Comparison of ENCODE assay signal across 23 cellular contexts in the genomic region with DNA sequence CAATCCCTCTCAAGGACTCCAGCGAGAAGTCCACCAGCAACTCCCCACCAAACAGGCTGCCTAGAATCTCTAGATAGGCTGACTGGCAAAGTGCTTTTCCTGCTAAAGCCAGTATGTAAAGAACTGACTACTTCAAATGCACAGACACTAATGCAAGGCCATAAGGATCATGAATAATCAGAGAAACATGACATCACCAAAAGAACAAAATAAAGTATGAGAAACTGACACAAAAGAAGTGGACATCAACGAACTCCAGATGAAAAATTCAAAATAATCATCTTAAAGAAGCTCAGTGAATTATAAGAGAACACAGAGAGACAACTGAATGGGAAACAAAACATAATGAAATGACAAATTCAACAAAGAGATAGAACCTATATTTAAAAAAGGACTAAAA. TPM values are rescaled to one million over a fixed set of nuclear protein-coding genes. Genes with fewer than 3 reads are reported as not detected.
"Had no signal": no experiment of that assay in that cellular context is flagged by ENCODE, and none has a peak within 500 bp of the region (broad histone marks: within the 10 kb centered on the region; RNA-seq: fewer than 3 reads in every experiment).

No MANE protein-coding gene starts in this region.

- FAIRE-seq: RCC 7860 had no signal

- H3K36me3 ChIP-seq: SJSA1 had no signal

- H3K27ac ChIP-seq: KMS-11, SJSA1, SK-N-MC had no signal

- H3K9me3 ChIP-seq: SJSA1 had no signal

- H3K9ac ChIP-seq: KMS-11 had no signal

- H3K27me3 ChIP-seq: SJSA1 had no signal

- H3K4me3 ChIP-seq: SJSA1, SK-N-MC had no signal

- DNase-seq: IMR-90, Kasumi-1, MM.1S, NCI-H1092 treated with DMSO at 0.1 percent for 48 hours, NCI-H1436, NCI-H1694, NCI-H187 treated with DMSO at 0.1 percent for 48 hours, NCI-H2081, NCI-H2107, NCI-H2227 treated with DMSO at 0.1 percent for 48 hours, NCI-H510A, NCI-H524 treated with DMSO at 0.1 percent for 48 hours, NCI-H69, NCI-H774, Right ventricle myocardium superior, RPMI8226, SIG-M5 had no signal

- H3K4me2 ChIP-seq: KMS-11 had no signal

RNA-seq across cellular contexts. Expression of a gene that starts 26.4 kb away (rescaled TPM):
- total RNA-seq: HT-29, IMR-90, Right ventricle myocardium superior had no signal
- polyA plus RNA-seq: IMR-90 had no signal

RNA-seq across cellular contexts. Expression of a gene that starts 52.6 kb away (rescaled TPM):
- total RNA-seq: HT-29, IMR-90, M059J, SJSA1 had no signal
- polyA plus RNA-seq: IMR-90 had no signal
